Comparison of ENCODE assay signal across 31 cellular contexts in genomic region chr14:40365305-40365704, GRCh38.
"Had no signal": no experiment of that assay in that cellular context is flagged by ENCODE, and none has a peak within 500 bp of the region (broad histone marks: within the 10 kb centered on the region; RNA-seq: fewer than 3 reads in every experiment).

No MANE protein-coding gene starts in this region.

- ATAC-seq: activated CD4-positive, alpha-beta T cell treated with anti-CD3 and anti-CD28 coated beads for 36 hours; activated CD4-positive, CD25-positive, alpha-beta regulatory T cell treated with anti-CD3 and anti-CD28 coated beads, Interleukin-2, amount 50 U/mL, for 24 hours; activated CD8-positive, alpha-beta T cell treated with anti-CD3 and anti-CD28 coated beads, Interleukin-2, amount 10 ng/mL, durations not matched to agents 7 days and 5 days; activated naive CD8-positive, alpha-beta T cell treated with anti-CD3 and anti-CD28 coated beads, Interleukin-2, amount 50 U/mL, for 24 hours; Panc1; SK-N-SH treated with all-trans-retinoic acid at 6 μM for 48 hours; WTC11 had no signal

- H3K9me3 Mint-ChIP-seq: activated T-cell treated with anti-CD3 and anti-CD28 coated beads, Interleukin-2, amount 50 U/mL, for 24 hours had no signal

- H3K4me1 Mint-ChIP-seq: activated CD4-positive, alpha-beta T cell treated with anti-CD3 and anti-CD28 coated beads, Interleukin-2, amount 10 ng/mL, durations not matched to agents 7 days and 5 days; activated naive CD8-positive, alpha-beta T cell treated with anti-CD3 and anti-CD28 coated beads, Interleukin-2, amount 50 U/mL, for 24 hours had no signal

- DNase-seq: activated CD4-positive, alpha-beta T cell treated with anti-CD3 and anti-CD28 coated beads for 36 hours; activated CD4-positive, alpha-beta T cell treated with anti-CD3 and anti-CD28 coated beads, Interleukin-2, amount 10 ng/mL, durations not matched to agents 7 days and 5 days; activated CD4-positive, alpha-beta T cell treated with anti-CD3 and anti-CD28 coated beads, Interleukin-2, amount 50 U/mL, for 48 hours; activated CD8-positive, alpha-beta T cell treated with anti-CD3 and anti-CD28 coated beads, Interleukin-2, amount 10 ng/mL, durations not matched to agents 7 days and 5 days; activated gamma-delta T cell; activated naive CD4-positive, alpha-beta T cell treated with Interleukin-2 at 50 U/mL for 16 hours; activated naive CD8-positive, alpha-beta T cell treated with anti-CD3 and anti-CD28 coated beads, Interleukin-2, amount 50 U/mL, for 24 hours; activated T-cell treated with anti-CD3 and anti-CD28 coated beads, Interleukin-2, amount 50 U/mL, for 24 hours; anterior cingulate cortex; caudate nucleus; cerebellar nuclear complex; NCI-H1048; NCI-H1105 treated with DMSO at 0.1 percent for 48 hours; NCI-H1436; NCI-H1694; NCI-H1930; NCI-H2081 treated with DMSO at 0.1 percent for 48 hours; NCI-H226; NCI-H446 treated with DMSO at 0.1 percent for 48 hours; NCI-H524; NCI-H69; NCI-H82; SHP77; SJCRH30 had no signal

- H3K4me3 Mint-ChIP-seq: activated CD4-positive, alpha-beta T cell treated with anti-CD3 and anti-CD28 coated beads for 36 hours; activated CD4-positive, alpha-beta T cell treated with anti-CD3 and anti-CD28 coated beads, Interleukin-2, amount 10 ng/mL, durations not matched to agents 7 days and 5 days; activated CD8-positive, alpha-beta T cell treated with anti-CD3 and anti-CD28 coated beads, Interleukin-2, amount 10 ng/mL, durations not matched to agents 7 days and 5 days; activated naive CD8-positive, alpha-beta T cell; activated naive CD8-positive, alpha-beta T cell treated with anti-CD3 and anti-CD28 coated beads, Interleukin-2, amount 50 U/mL, for 24 hours; activated T-cell treated with anti-CD3 and anti-CD28 coated beads, Interleukin-2, amount 50 U/mL, for 24 hours; brain; WTC11 had no signal

- H3K27me3 Mint-ChIP-seq: activated CD4-positive, alpha-beta T cell treated with anti-CD3 and anti-CD28 coated beads for 36 hours; activated CD4-positive, alpha-beta T cell treated with anti-CD3 and anti-CD28 coated beads, Interleukin-2, amount 10 ng/mL, durations not matched to agents 7 days and 5 days; activated naive CD8-positive, alpha-beta T cell; activated naive CD8-positive, alpha-beta T cell treated with anti-CD3 and anti-CD28 coated beads, Interleukin-2, amount 50 U/mL, for 24 hours; activated T-cell treated with anti-CD3 and anti-CD28 coated beads, Interleukin-2, amount 50 U/mL, for 24 hours; brain had no signal

- H3K36me3 Mint-ChIP-seq: activated naive CD8-positive, alpha-beta T cell; brain had no signal

- H3K27ac Mint-ChIP-seq: activated CD4-positive, alpha-beta T cell treated with anti-CD3 and anti-CD28 coated beads for 36 hours; activated CD4-positive, alpha-beta T cell treated with anti-CD3 and anti-CD28 coated beads, Interleukin-2, amount 10 ng/mL, durations not matched to agents 7 days and 5 days; activated CD8-positive, alpha-beta T cell treated with anti-CD3 and anti-CD28 coated beads, Interleukin-2, amount 10 ng/mL, durations not matched to agents 7 days and 5 days; activated naive CD8-positive, alpha-beta T cell; activated naive CD8-positive, alpha-beta T cell treated with anti-CD3 and anti-CD28 coated beads, Interleukin-2, amount 50 U/mL, for 24 hours; activated T-cell treated with anti-CD3 and anti-CD28 coated beads, Interleukin-2, amount 50 U/mL, for 24 hours; activated T-helper 2 cell treated with anti-CD3 and anti-CD28 coated beads, Interferon-gamma antibody, Interleukin-2, Interleukin-4, amounts not matched to agents 10 μg/mL and 5 μg/mL and 100 μg/mL, durations not matched to agents 14 hours and 24 hours and 36 hours; WTC11 had no signal
